ENCODE assay signal across 11 cellular contexts in the genomic region with DNA sequence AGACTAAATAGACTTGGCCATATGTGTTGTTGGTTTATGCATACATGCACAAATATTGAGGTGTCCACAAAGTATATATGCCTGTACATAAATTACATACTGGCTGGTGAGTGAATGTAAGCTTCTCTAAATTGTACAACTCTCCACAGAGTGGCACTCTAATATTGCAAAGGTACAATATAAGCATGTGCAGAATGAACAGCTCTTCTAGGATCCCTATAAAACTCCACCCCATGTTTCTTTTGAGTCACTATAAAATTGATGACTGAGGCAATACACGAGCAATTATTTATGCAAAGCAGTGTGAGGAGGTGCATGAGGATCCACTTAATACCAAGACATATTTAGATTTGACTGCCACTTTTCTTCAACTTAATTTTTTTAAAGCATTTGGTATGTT.
DNase-seq lines count a peak whose midpoint lies in the region; ATAC-seq and TF ChIP-seq lines count a peak whose summit lies in the region.
"Had no signal": no experiment of that assay in that cellular context is flagged by ENCODE, and none has a peak within 500 bp of the region (broad histone marks: within the 10 kb centered on the region; RNA-seq: fewer than 3 reads in every experiment).

No MANE protein-coding gene starts in this region.

- H4K20me1 ChIP-seq in HCT116 (ENCODE audit: insufficient read depth), result no peaks in the 10 kb centered on the region

- no peaks in the 10 kb centered on the region for H3K4me1 ChIP-seq in HCT116 (ENCODE audit: control insufficient read depth in 1 of 2, insufficient read depth in 2 of 2, low read length in 2 of 2)
- no peaks in the 10 kb centered on the region for H3K4me1 ChIP-seq in stomach

- TF ChIP-seq POLR2A in HCT116 (IDR thresholded peaks at IDR 0.05; ENCODE audit: borderline replicate concordance, extremely low read depth, insufficient read depth, insufficient read length) (no peak), stomach (IDR thresholded peaks at IDR 0.05) (no peak)

- H3K79me2 ChIP-seq in HCT116 (ENCODE audit: insufficient read depth, low read length), result no peaks in the 10 kb centered on the region

- peak; percentile 39 for TF ChIP-seq CTCF in C4-2B (conservative IDR thresholded peaks at IDR 0.05)
- no peak for TF ChIP-seq CTCF in HCT116 (IDR thresholded peaks at IDR 0.05 in 2 of 3, conservative IDR thresholded peaks at IDR 0.05 in 1 of 3; ENCODE audit: borderline replicate concordance in 1 of 3, insufficient read depth in 1 of 3, low read depth in 2 of 3, low read length in 2 of 3)
- no peak for TF ChIP-seq CTCF in stomach (IDR thresholded peaks at IDR 0.05)

- no peak overlapping the region for H3K9ac ChIP-seq in HCT116 (ENCODE audit: low read length)

- WGBS in stomach, 5 donors, result 38 to 77% (median 67%) methylated on average over 1 of the region's 1 CpG

- H3K27me3 ChIP-seq in HCT116 (ENCODE audit: insufficient read depth, low read length) (no peaks in the 10 kb centered on the region), stomach (no peaks in the 10 kb centered on the region)

- BruUV-seq in HCT116 (replicated peaks; lab: Mats Ljungman, UMichigan), result no TSS peak

- no peaks in the 10 kb centered on the region for H3K9me3 ChIP-seq in HCT116 (ENCODE audit: control insufficient read depth in 1 of 2, insufficient read depth in 1 of 2, low read depth in 1 of 2, low read length in 2 of 2)
- no peaks in the 10 kb centered on the region for H3K9me3 ChIP-seq in stomach
- H3K9me3 ChIP-seq: mucosa of descending colon had no signal

- POLR2A ChIA-PET in HCT116 (lab: Charles Lee), result no interaction called here

- no peak for TF ChIP-seq EP300 in stomach (IDR thresholded peaks at IDR 0.05)

- in situ Hi-C loops in ACHN (cut with HindIII; ENCODE audit: low pct_ligation_motif_present, low pct_unique_long_range_greater_than_20kb, low sequenced_read_pairs), result no loop called here

- H3K9me2 ChIP-seq in HCT116 (ENCODE audit: insufficient read depth), result no peaks in the 10 kb centered on the region

- H3K36me3 ChIP-seq in HCT116 (ENCODE audit: control insufficient read depth in 1 of 2, insufficient read depth in 2 of 2, low read length in 2 of 2), result no peaks in the 10 kb centered on the region
- H3K36me3 ChIP-seq in stomach, result no peaks in the 10 kb centered on the region

- H3K27ac ChIP-seq in C4-2B (no peak overlapping the region), HCT116 (ENCODE audit: low read depth, low read length) (no peak overlapping the region), stomach (no peak overlapping the region)

- intact Hi-C loops in HCT116 (cut with micrococcal nuclease) (loop anchor here (5.0 kb wide), 2 partner anchors 1169 to 1369 kb away; no protein-coding TSS in a partner anchor), stomach (cut with DNase I; ENCODE audit: low total_unique reads) (no loop called here)

- H2AFZ ChIP-seq in HCT116 (ENCODE audit: low read depth, low read length, poor library complexity, severe bottlenecking), result no peak overlapping the region

- TF ChIP-seq RAD21 in HCT116 (IDR thresholded peaks at IDR 0.05; ENCODE audit: low read depth), result peak; percentile 42

- DNase-seq in HCT116 (ENCODE audit: low read depth, low spot score) (no peak), NCI-H69 (lab: John Stamatoyannopoulos, UW) (peak; percentile 37), dermis microvascular lymphatic vessel endothelial cell (ENCODE audit: low read depth in 2 of 2) (peak; percentile 10 to 21), ACHN (no peak), inferior parietal cortex (ENCODE audit: extremely low spot score) (no peak), stomach (no peak)
- no peak for DNase-seq in activated T-cell treated with anti-CD3 and anti-CD28 coated beads, Interleukin-2, amount 50 U/mL, for 48 hours
- DNase-seq: activated CD4-positive, alpha-beta T cell treated with anti-CD3 and anti-CD28 coated beads for 1 hour; mucosa of descending colon; NCI-H1930 had no signal

- ATAC-seq in HCT116, result no peak
- ATAC-seq: mucosa of descending colon had no signal

- H3K4me3 ChIP-seq in HCT116 (replicated peaks in 1 of 2; ENCODE audit: low read depth in 1 of 2, low read length in 2 of 2) (no peak overlapping the region), stomach (no peak overlapping the region)
- H3K4me3 ChIP-seq: mucosa of descending colon had no signal

- H3K4me2 ChIP-seq in HCT116 (ENCODE audit: low read length), result no peak overlapping the region

- CTCF ChIA-PET in HCT116 (lab: Charles Lee), result interaction anchor here (1.1 to 2.7 kb wide), 3 partner anchors 115 to 119 kb away, joined by 6 to 16 read pairs (median 9); no protein-coding TSS in a partner anchor

- RAD21 ChIA-PET in HCT116 (lab: Charles Lee; ENCODE audit: low non-redundant PET in 1 of 2, low total read pairs in 2 of 2, uncharacterized antibody in 2 of 2, unreplicated experiment in 2 of 2), result no interaction called here

TF ChIP-seq in HCT116, 20 proteins besides CTCF, POLR2A, EP300 and RAD21:
- no peak for TF ChIP-seq SIN3A (IDR thresholded peaks at IDR 0.05; ENCODE audit: low read depth)
- no peak for TF ChIP-seq EZH2phosphoT487 (IDR thresholded peaks at IDR 0.05; ENCODE audit: borderline replicate concordance)
- TF ChIP-seq EGR1 (IDR thresholded peaks at IDR 0.05; ENCODE audit: low read depth), result no peak
- no peak for TF ChIP-seq SP1 (IDR thresholded peaks at IDR 0.05; ENCODE audit: low read depth)
- TF ChIP-seq POLR2AphosphoS5 (IDR thresholded peaks at IDR 0.05; ENCODE audit: low read depth, low read length), result no peak
- no peak for TF ChIP-seq FOSL1 (IDR thresholded peaks at IDR 0.05; ENCODE audit: low read depth)
- TF ChIP-seq, protein P1, sequence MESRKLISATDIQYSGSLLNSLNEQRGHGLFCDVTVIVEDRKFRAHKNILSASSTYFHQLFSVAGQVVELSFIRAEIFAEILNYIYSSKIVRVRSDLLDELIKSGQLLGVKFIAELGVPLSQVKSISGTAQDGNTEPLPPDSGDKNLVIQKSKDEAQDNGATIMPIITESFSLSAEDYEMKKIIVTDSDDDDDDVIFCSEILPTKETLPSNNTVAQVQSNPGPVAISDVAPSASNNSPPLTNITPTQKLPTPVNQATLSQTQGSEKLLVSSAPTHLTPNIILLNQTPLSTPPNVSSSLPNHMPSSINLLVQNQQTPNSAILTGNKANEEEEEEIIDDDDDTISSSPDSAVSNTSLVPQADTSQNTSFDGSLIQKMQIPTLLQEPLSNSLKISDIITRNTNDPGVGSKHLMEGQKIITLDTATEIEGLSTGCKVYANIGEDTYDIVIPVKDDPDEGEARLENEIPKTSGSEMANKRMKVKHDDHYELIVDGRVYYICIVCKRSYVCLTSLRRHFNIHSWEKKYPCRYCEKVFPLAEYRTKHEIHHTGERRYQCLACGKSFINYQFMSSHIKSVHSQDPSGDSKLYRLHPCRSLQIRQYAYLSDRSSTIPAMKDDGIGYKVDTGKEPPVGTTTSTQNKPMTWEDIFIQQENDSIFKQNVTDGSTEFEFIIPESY (IDR thresholded peaks at IDR 0.05; ENCODE audit: extremely low read depth, insufficient replicate concordance, low read length), result no peak
- TF ChIP-seq CEBPB (IDR thresholded peaks at IDR 0.05; ENCODE audit: low read depth), result no peak
- TF ChIP-seq ZNF274 (IDR thresholded peaks at IDR 0.05; ENCODE audit: low read depth, low read length), result no peak
- TF ChIP-seq ELF1 (IDR thresholded peaks at IDR 0.05; ENCODE audit: borderline replicate concordance, low read depth), result no peak
- no peak for TF ChIP-seq EZH2 (IDR thresholded peaks at IDR 0.05)
- no peak for TF ChIP-seq JUND (IDR thresholded peaks at IDR 0.05)
- no peak for TF ChIP-seq YY1 (IDR thresholded peaks at IDR 0.05; ENCODE audit: extremely low read depth, insufficient replicate concordance, low read depth, low read length)

Comparison
In these comparisons a context has a peak if more than half of its experiments do, and no peak if none do; other contexts are left out.
1. DNase-seq: peak in NCI-H69 (single experiment) and dermis microvascular lymphatic vessel endothelial cell (2 of 2); none in HCT116 (single experiment), ACHN (single experiment), activated T-cell treated with anti-CD3 and anti-CD28 coated beads, Interleukin-2, amount 50 U/mL, for 48 hours (0 of 2), inferior parietal cortex (single experiment) and stomach (single experiment).